In genomic region chr2:47159627-47160026, GRCh38 we compare ENCODE assay signal across 1 cellular context.
A peak's percentile ranks its signal among the peaks of the same experiment; 100 is the strongest.
TF ChIP-seq lines count a peak whose summit lies in the region.

No MANE protein-coding gene starts in this region.

TF ChIP-seq in GM12878, 131 proteins besides CTCF, POLR2A, EP300 and RAD21:
- no peak for TF ChIP-seq ATF2 (IDR thresholded peaks at IDR 0.05; ENCODE audit: low read length)
- TF ChIP-seq EED (IDR thresholded peaks at IDR 0.05; ENCODE audit: low read depth), result no peak
- no peak for TF ChIP-seq NRF1 (conservative IDR thresholded peaks at IDR 0.05; ENCODE audit: low read depth, low read length)
- peak; percentile 69; the same call in 1 of the 2 replicates for TF ChIP-seq POLR2AphosphoS5 (IDR thresholded peaks at IDR 0.05; ENCODE audit: low read length)
- no peak for TF ChIP-seq HSF1 (IDR thresholded peaks at IDR 0.05; ENCODE audit: low read depth, low read length)
- no peak for TF ChIP-seq MTA2 (IDR thresholded peaks at IDR 0.05; ENCODE audit: low read depth)
- TF ChIP-seq YY1 (IDR thresholded peaks at IDR 0.05; ENCODE audit: low read depth, low read length), result no peak
- no peak for TF ChIP-seq HDAC6 (IDR thresholded peaks at IDR 0.05; ENCODE audit: unreplicated experiment)
